1 cellular context compared by ENCODE assay signal in genomic region chr17:32443827-32444300, GRCh38.
TF ChIP-seq lines count a peak whose summit lies in the region.

No MANE protein-coding gene starts in this region.

TF ChIP-seq in WTC11, 78 proteins besides CTCF, POLR2A, EP300 and RAD21 (continued from another document):
- TF ChIP-seq USF1 (CRISPR knock-in tag; IDR thresholded peaks at IDR 0.05) = no peak
- TF ChIP-seq SMAD4 (CRISPR knock-in tag; IDR thresholded peaks at IDR 0.05) = no peak
- no peak for TF ChIP-seq ZNF423 (CRISPR knock-in tag; IDR thresholded peaks at IDR 0.05)
